12 cellular contexts compared by ENCODE assay signal in the genomic region with DNA sequence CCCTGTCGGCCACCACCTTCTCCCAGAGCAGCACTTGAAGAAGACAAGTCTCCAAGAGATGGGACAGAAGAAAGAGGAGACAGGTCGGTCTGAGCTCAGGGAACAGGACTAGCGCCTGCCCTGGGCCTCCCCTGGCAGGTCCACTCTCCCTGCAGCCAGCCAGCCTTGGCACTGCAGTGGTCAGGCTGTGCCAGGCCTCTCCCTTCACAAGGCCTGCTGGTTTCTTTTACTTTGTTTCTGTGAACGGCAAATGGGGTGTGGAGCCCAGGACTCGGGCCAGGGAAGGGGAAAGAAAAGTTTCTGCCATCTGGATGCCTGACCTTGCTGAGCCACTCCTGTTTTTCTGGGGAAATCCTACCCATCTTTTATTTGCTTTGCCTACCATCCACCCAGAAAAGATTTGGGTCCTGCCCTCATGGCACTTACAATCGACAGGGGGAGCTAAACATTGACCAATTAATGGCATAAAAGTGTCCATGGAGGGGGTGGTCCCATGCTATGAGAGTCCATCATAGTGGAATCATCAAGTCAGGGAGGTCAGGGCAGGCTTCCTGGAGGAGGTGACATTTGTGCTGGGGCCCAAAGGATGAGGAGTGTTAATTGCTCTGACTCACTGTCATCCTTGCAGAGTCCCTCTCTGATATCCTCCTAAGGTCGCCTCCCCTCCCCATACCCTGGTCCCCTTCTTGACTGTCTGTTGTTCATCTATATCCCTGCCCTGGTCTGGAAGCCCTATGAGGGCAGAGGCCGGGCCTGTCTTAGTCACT.
DNase-seq lines count a peak whose midpoint lies in the region; ATAC-seq, FAIRE-seq and TF ChIP-seq lines count a peak whose summit lies in the region.
"Had no signal": no experiment of that assay in that cellular context is flagged by ENCODE, and none has a peak within 500 bp of the region (broad histone marks: within the 10 kb centered on the region; RNA-seq: fewer than 3 reads in every experiment).

No MANE protein-coding gene starts in this region.

- H3K4me3 Mint-ChIP-seq in activated CD4-positive, alpha-beta memory T cell treated with anti-CD3 and anti-CD28 coated beads for 36 hours, result peak overlapping the region; percentile 82
- H3K4me3 Mint-ChIP-seq in activated CD4-positive, alpha-beta memory T cell treated with anti-CD3 and anti-CD28 coated beads, Interleukin-2, amount 10 ng/mL, durations not matched to agents 7 days and 5 days, result no peak overlapping the region

- H3K27me3 ChIP-seq in breast epithelium (no peaks in the 10 kb centered on the region), HepG2 (ENCODE audit: control insufficient read depth in 1 of 2, insufficient read depth in 2 of 2, low read length in 2 of 2) (peaks cover 13 to 49% of the 10 kb centered on the region in 2 experiments; a peak in 4 of 5 replicates), testis (no peaks in the 10 kb centered on the region)

- H3K27me3 Mint-ChIP-seq in activated CD4-positive, alpha-beta memory T cell treated with anti-CD3 and anti-CD28 coated beads for 36 hours, result peaks cover 23% of the 10 kb centered on the region
- peaks cover 53% of the 10 kb centered on the region for H3K27me3 Mint-ChIP-seq in activated CD4-positive, alpha-beta memory T cell treated with anti-CD3 and anti-CD28 coated beads, Interleukin-2, amount 10 ng/mL, durations not matched to agents 7 days and 5 days

- in situ Hi-C loops in HepG2 (cut with HindIII; ENCODE audit: extremely low pct_ligation_motif_present, low pct_unique_long_range_greater_than_20kb), result no loop called here

- intact Hi-C loops in activated CD4-positive, alpha-beta memory T cell treated with anti-CD3 and anti-CD28 coated beads for 36 hours (cut with micrococcal nuclease), result no loop called here
- intact Hi-C loops in breast epithelium (cut with DNase I; ENCODE audit: low total_unique reads) (no loop called here), HepG2 (cut with micrococcal nuclease; ENCODE audit: unreplicated experiment) (no loop called here), testis (cut with DNase I; ENCODE audit: low total_unique reads) (no loop called here)

- BruUV-seq in HepG2 (replicated peaks; lab: Mats Ljungman, UMichigan), result no TSS peak

- no peak for ATAC-seq in HepG2

- H3K4me3 ChIP-seq in breast epithelium (peak overlapping the region; percentile 62 to 81 (median 73)), HepG2 (replicated peaks in 1 of 3; ENCODE audit: insufficient read depth in 1 of 3, low read depth in 2 of 3, low read length in 3 of 3) (no peak overlapping the region), testis (no peak overlapping the region)

- TF ChIP-seq CTCF in breast epithelium (IDR thresholded peaks at IDR 0.05) (no peak), HepG2 (CRISPR knock-in tag; IDR thresholded peaks at IDR 0.05) (no peak), testis (IDR thresholded peaks at IDR 0.05) (no peak), D721Med (IDR thresholded peaks at IDR 0.05; ENCODE audit: insufficient read depth, missing control alignments) (no peak)

- peaks cover 13% of the 10 kb centered on the region for H3K4me1 Mint-ChIP-seq in activated CD4-positive, alpha-beta memory T cell treated with anti-CD3 and anti-CD28 coated beads for 36 hours (ENCODE audit: low read depth)
- H3K4me1 Mint-ChIP-seq in activated CD4-positive, alpha-beta memory T cell treated with anti-CD3 and anti-CD28 coated beads, Interleukin-2, amount 10 ng/mL, durations not matched to agents 7 days and 5 days, result peaks cover 17% of the 10 kb centered on the region

- no peak for TF ChIP-seq RAD21 in HepG2 (CRISPR knock-in tag; IDR thresholded peaks at IDR 0.05)

- no peak overlapping the region for H3K4me2 ChIP-seq in HepG2 (ENCODE audit: low read depth, low read length)

- POLR2A ChIA-PET in activated CD4-positive, alpha-beta memory T cell treated with anti-CD3 and anti-CD28 coated beads for 36 hours (lab: Charles Lee), result no interaction called here
- POLR2A ChIA-PET in activated CD4-positive, alpha-beta memory T cell treated with anti-CD3 and anti-CD28 coated beads, Interleukin-2, amount 10 ng/mL, durations not matched to agents 7 days and 5 days (lab: Charles Lee), result no interaction called here
- POLR2A ChIA-PET in HepG2 (lab: Yijun Ruan, JAX), result no interaction called here

- H3K36me3 Mint-ChIP-seq in activated CD4-positive, alpha-beta memory T cell treated with anti-CD3 and anti-CD28 coated beads for 36 hours, result no peaks in the 10 kb centered on the region
- H3K36me3 Mint-ChIP-seq in activated CD4-positive, alpha-beta memory T cell treated with anti-CD3 and anti-CD28 coated beads, Interleukin-2, amount 10 ng/mL, durations not matched to agents 7 days and 5 days (ENCODE audit: low read depth), result no peaks in the 10 kb centered on the region

- peaks cover 14% of the 10 kb centered on the region in 2 donors for H3K4me1 ChIP-seq in breast epithelium
- peaks cover 21% of the 10 kb centered on the region for H3K4me1 ChIP-seq in HepG2 (ENCODE audit: insufficient read depth, low read length)
- H3K4me1 ChIP-seq in testis, result peaks cover 31% of the 10 kb centered on the region

- DNase-seq in activated CD4-positive, alpha-beta memory T cell treated with anti-CD3 and anti-CD28 coated beads for 36 hours, result no peak
- DNase-seq in activated CD4-positive, alpha-beta memory T cell treated with anti-CD3 and anti-CD28 coated beads, Interleukin-2, amount 10 ng/mL, durations not matched to agents 7 days and 5 days, result no peak
- DNase-seq in breast epithelium (ENCODE audit: low spot score in 2 of 2) (peak in 1 of 2 donors; percentile 67), HepG2 (ENCODE audit: low spot score) (no peak), testis (peak; percentile 30), D721Med (ENCODE audit: insufficient read length, low spot score) (no peak), NCI-H226 (no peak), D341Med (ENCODE audit: low spot score) (no peak)
- DNase-seq: activated naive CD4-positive, alpha-beta T cell treated with anti-CD3 and anti-CD28 coated beads, Interleukin-2, amount 50 U/mL, for 16 hours; RPMI8226; WERI-Rb-1 had no signal

- H4K20me1 ChIP-seq in HepG2 (ENCODE audit: insufficient read depth, low read length), result no peaks in the 10 kb centered on the region

- H3K27ac Mint-ChIP-seq in activated CD4-positive, alpha-beta memory T cell treated with anti-CD3 and anti-CD28 coated beads for 36 hours, result no peak overlapping the region
- H3K27ac Mint-ChIP-seq in activated CD4-positive, alpha-beta memory T cell treated with anti-CD3 and anti-CD28 coated beads, Interleukin-2, amount 10 ng/mL, durations not matched to agents 7 days and 5 days, result no peak overlapping the region

- TF ChIP-seq EP300 in HepG2 (IDR thresholded peaks at IDR 0.05; ENCODE audit: low read depth in 2 of 2, low read length in 2 of 2) (no peak), HepG2 (CRISPR knock-in tag; IDR thresholded peaks at IDR 0.05; ENCODE audit: borderline replicate concordance) (no peak)

- TF ChIP-seq POLR2A in breast epithelium (IDR thresholded peaks at IDR 0.05) (no peak), HepG2 (IDR thresholded peaks at IDR 0.05; ENCODE audit: insufficient read depth in 1 of 2, low read depth in 2 of 2, low read length in 2 of 2) (no peak), testis (IDR thresholded peaks at IDR 0.05) (no peak)

- H3K9ac ChIP-seq in HepG2 (ENCODE audit: insufficient read depth, low read depth, low read length), result no peak overlapping the region

- H3K27ac ChIP-seq in breast epithelium (peak overlapping the region; percentile 81 to 82), HepG2 (ENCODE audit: extremely low read length, insufficient read depth, low read length) (no peak overlapping the region), testis (no peak overlapping the region)
- H3K27ac ChIP-seq: WERI-Rb-1 had no signal

- H3K36me3 ChIP-seq in breast epithelium (no peaks in the 10 kb centered on the region), HepG2 (replicated peaks in 1 of 2; ENCODE audit: control insufficient read depth in 1 of 2, insufficient read depth in 2 of 2, low read length in 2 of 2) (no peaks in the 10 kb centered on the region), testis (ENCODE audit: low read depth, missing control alignments) (no peaks in the 10 kb centered on the region)

- H3K79me2 ChIP-seq in HepG2 (ENCODE audit: insufficient read depth, low read length), result no peaks in the 10 kb centered on the region

- CTCF ChIA-PET in activated CD4-positive, alpha-beta memory T cell treated with anti-CD3 and anti-CD28 coated beads for 36 hours (lab: Charles Lee), result no interaction called here
- CTCF ChIA-PET in activated CD4-positive, alpha-beta memory T cell treated with anti-CD3 and anti-CD28 coated beads, Interleukin-2, amount 10 ng/mL, durations not matched to agents 7 days and 5 days (lab: Charles Lee), result no interaction called here
- CTCF ChIA-PET in HepG2 (lab: Yijun Ruan, JAX; ENCODE audit: low intra/inter-chr PET ratio, low total read pairs), result no interaction called here

- 58% methylated on average over 8 of the region's 8 CpGs for WGBS in HepG2 (ENCODE audit: low lambda C conversion rate)
- WGBS in testis, 2 donors, result 65 to 67% methylated on average over 8 of the region's 8 CpGs

- H2AFZ ChIP-seq in HepG2 (ENCODE audit: low read length), result no peak overlapping the region

- H3K9me3 ChIP-seq in breast epithelium (no peaks in the 10 kb centered on the region), HepG2 (ENCODE audit: low read length) (no peaks in the 10 kb centered on the region), testis (no peaks in the 10 kb centered on the region)

- no peaks in the 10 kb centered on the region for H3K9me3 Mint-ChIP-seq in activated CD4-positive, alpha-beta memory T cell treated with anti-CD3 and anti-CD28 coated beads for 36 hours
- no peaks in the 10 kb centered on the region for H3K9me3 Mint-ChIP-seq in activated CD4-positive, alpha-beta memory T cell treated with anti-CD3 and anti-CD28 coated beads, Interleukin-2, amount 10 ng/mL, durations not matched to agents 7 days and 5 days

- no peak for FAIRE-seq in HepG2 (lab: Jason Lieb, UNC)
- FAIRE-seq in D721Med (lab: Jason Lieb, UNC), result no peak
- FAIRE-seq: endothelial cell of umbilical vein had no signal

TF ChIP-seq in HepG2, 621 proteins besides CTCF, POLR2A, EP300 and RAD21 (continues in another document):
- TF ChIP-seq ZKSCAN1 (IDR thresholded peaks at IDR 0.05; ENCODE audit: low read length), result 0 out of 2 replicates have a peak, but pooled peaks have one; percentile 25
- TF ChIP-seq ZFP91 (CRISPR knock-in tag; IDR thresholded peaks at IDR 0.05; ENCODE audit: borderline replicate concordance), result no peak
- no peak for TF ChIP-seq ISL2 (CRISPR knock-in tag; IDR thresholded peaks at IDR 0.05)

Comparison
In these comparisons a context has a peak if more than half of its experiments do, and no peak if none do; other contexts are left out.
1. H3K27ac ChIP-seq: peak in breast epithelium (2 of 2); none in HepG2 (single experiment) and testis (0 of 2).
2. H3K4me3 ChIP-seq: peak in breast epithelium (3 of 3); none in HepG2 (0 of 3) and testis (0 of 2).